In genomic region chr6:138590796-138591709, GRCh38 we compare ENCODE assay signal across 1 cellular context.
TF ChIP-seq lines count a peak whose summit lies in the region.

No MANE protein-coding gene starts in this region.

TF ChIP-seq in HEK293, 187 proteins besides CTCF, POLR2A, EP300 and RAD21 (continued from another document):
- TF ChIP-seq PRDM2 (tag by site-specific recombination; IDR thresholded peaks at IDR 0.05; ENCODE audit: borderline replicate concordance), result no peak
- TF ChIP-seq ZSCAN30 (tag by site-specific recombination; IDR thresholded peaks at IDR 0.05), result peak; percentile 57; the same call in 1 of the 2 replicates
- TF ChIP-seq ZEB2 (tag by site-specific recombination; IDR thresholded peaks at IDR 0.05), result 0 out of 2 replicates have a peak, but pooled peaks have one; percentile 20
- no peak for TF ChIP-seq ZFP37 (tag by site-specific recombination; IDR thresholded peaks at IDR 0.05)
- no peak for TF ChIP-seq ZNF777 (tag by site-specific recombination; IDR thresholded peaks at IDR 0.05; ENCODE audit: borderline replicate concordance)
- no peak for TF ChIP-seq ZNF530 (tag by site-specific recombination; IDR thresholded peaks at IDR 0.05; ENCODE audit: low read depth)
- no peak for TF ChIP-seq ZNF549 (tag by site-specific recombination; IDR thresholded peaks at IDR 0.05)
